ENCODE assay signal across 8 cellular contexts in the genomic region with DNA sequence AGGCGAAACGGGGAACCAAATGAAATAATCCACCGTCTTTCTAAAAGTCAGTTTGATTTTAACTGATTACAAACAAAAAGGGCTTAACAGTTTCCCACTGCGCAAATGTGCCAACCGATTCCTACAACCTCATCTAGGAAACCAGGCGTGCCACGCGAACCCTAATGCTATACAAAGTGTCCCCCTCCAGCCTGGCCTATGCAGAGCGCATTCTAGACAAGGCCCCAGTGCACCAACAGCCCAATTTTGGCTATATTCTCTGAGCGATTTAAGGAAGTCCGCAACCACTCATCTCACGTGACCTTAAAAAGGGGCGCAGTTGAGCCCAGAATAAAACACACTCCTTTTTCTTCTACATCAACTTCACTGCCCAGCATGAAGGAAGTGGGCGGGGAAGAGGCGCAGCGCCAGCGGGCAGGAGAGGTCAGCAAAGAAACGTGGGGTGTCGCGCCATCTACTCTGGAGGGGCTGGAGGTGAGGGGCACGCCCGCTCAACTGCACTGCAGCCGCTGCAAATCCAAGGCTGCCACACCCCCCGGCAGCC. TPM values are rescaled to one million over a fixed set of nuclear protein-coding genes. Genes with fewer than 3 reads are reported as not detected.
DNase-seq lines count a peak whose midpoint lies in the region; ATAC-seq lines count a peak whose summit lies in the region.

No MANE protein-coding gene starts in this region.

- peaks cover 60% of the 10 kb centered on the region for H3K4me1 Mint-ChIP-seq in activated CD8-positive, alpha-beta memory T cell treated with anti-CD3 and anti-CD28 coated beads, Interleukin-2, amount 10 ng/mL, durations not matched to agents 7 days and 5 days
- H3K4me1 Mint-ChIP-seq in activated naive CD4-positive, alpha-beta T cell treated with anti-CD3 and anti-CD28 coated beads, Interleukin-2, amount 50 U/mL, for 24 hours = peaks cover 60% of the 10 kb centered on the region

- peak overlapping the region; percentile 96 for H3K4me3 Mint-ChIP-seq in activated CD8-positive, alpha-beta memory T cell treated with anti-CD3 and anti-CD28 coated beads, Interleukin-2, amount 10 ng/mL, durations not matched to agents 7 days and 5 days
- peak overlapping the region; percentile 99 for H3K4me3 Mint-ChIP-seq in activated naive CD4-positive, alpha-beta T cell treated with anti-CD3 and anti-CD28 coated beads, Interleukin-2, amount 50 U/mL, for 24 hours

- H3K27me3 Mint-ChIP-seq in activated CD8-positive, alpha-beta memory T cell treated with anti-CD3 and anti-CD28 coated beads, Interleukin-2, amount 10 ng/mL, durations not matched to agents 7 days and 5 days = no peaks in the 10 kb centered on the region
- H3K27me3 Mint-ChIP-seq in activated naive CD4-positive, alpha-beta T cell treated with anti-CD3 and anti-CD28 coated beads, Interleukin-2, amount 50 U/mL, for 24 hours = no peaks in the 10 kb centered on the region

- CTCF ChIA-PET in activated CD8-positive, alpha-beta memory T cell treated with anti-CD3 and anti-CD28 coated beads, Interleukin-2, amount 10 ng/mL, durations not matched to agents 7 days and 5 days (lab: Charles Lee) = interaction anchor here (1.4 to 12.7 kb wide), 4 partner anchors 33 to 254 kb away, joined by 3 to 244 read pairs (median 6); no protein-coding TSS in a partner anchor

- H3K27ac Mint-ChIP-seq in activated CD8-positive, alpha-beta memory T cell treated with anti-CD3 and anti-CD28 coated beads, Interleukin-2, amount 10 ng/mL, durations not matched to agents 7 days and 5 days = peak overlapping the region; percentile 98
- H3K27ac Mint-ChIP-seq in activated naive CD4-positive, alpha-beta T cell treated with anti-CD3 and anti-CD28 coated beads, Interleukin-2, amount 50 U/mL, for 24 hours = peak overlapping the region; percentile 97

- intact Hi-C loops in Right ventricle myocardium superior (cut with DNase I) = no loop called here

- DNase-seq in activated CD8-positive, alpha-beta memory T cell treated with anti-CD3 and anti-CD28 coated beads, Interleukin-2, amount 10 ng/mL, durations not matched to agents 7 days and 5 days = peak; percentile 86
- no peak for DNase-seq in activated CD8-positive, alpha-beta memory T cell treated with anti-CD3 and anti-CD28 coated beads for 24 hours
- DNase-seq in MV-4-11 (lab: John Stamatoyannopoulos, UW) (peak; percentile 90), Right ventricle myocardium superior (peak; percentile 83), pons (ENCODE audit: low spot score) (peak; percentile 82), SK-N-DZ (ENCODE audit: low spot score) (no peak)

- ATAC-seq in activated CD8-positive, alpha-beta memory T cell treated with anti-CD3 and anti-CD28 coated beads, Interleukin-2, amount 10 ng/mL, durations not matched to agents 7 days and 5 days = peak; percentile 56
- ATAC-seq in HG02571 (IDR thresholded peaks at IDR 0.05; ENCODE audit: unreplicated experiment) (peak; percentile 33), Right ventricle myocardium superior (ENCODE audit: poor library complexity) (peak; percentile 50)

- H3K36me3 Mint-ChIP-seq in activated CD8-positive, alpha-beta memory T cell treated with anti-CD3 and anti-CD28 coated beads, Interleukin-2, amount 10 ng/mL, durations not matched to agents 7 days and 5 days = peaks cover 36% of the 10 kb centered on the region
- H3K36me3 Mint-ChIP-seq in activated naive CD4-positive, alpha-beta T cell treated with anti-CD3 and anti-CD28 coated beads, Interleukin-2, amount 50 U/mL, for 24 hours = peaks cover 7% of the 10 kb centered on the region

- no peaks in the 10 kb centered on the region for H3K9me3 Mint-ChIP-seq in activated CD8-positive, alpha-beta memory T cell treated with anti-CD3 and anti-CD28 coated beads, Interleukin-2, amount 10 ng/mL, durations not matched to agents 7 days and 5 days (ENCODE audit: low read depth)
- H3K9me3 Mint-ChIP-seq in activated naive CD4-positive, alpha-beta T cell treated with anti-CD3 and anti-CD28 coated beads, Interleukin-2, amount 50 U/mL, for 24 hours = no peaks in the 10 kb centered on the region

RNA-seq across cellular contexts. Expression of gene FAM13B, which starts 0.8 kb away (rescaled TPM):
- 10 to 100 TPM; 31.4 to 38.8 TPM for total RNA-seq in activated CD8-positive, alpha-beta memory T cell treated with anti-CD3 and anti-CD28 coated beads, Interleukin-2, amount 10 ng/mL, durations not matched to agents 7 days and 5 days
- total RNA-seq in Right ventricle myocardium superior = 21.9 TPM
- 10.4 and 16.0 TPM in 2 replicates for polyA plus RNA-seq in SK-N-DZ (2014; cell fraction: cytosol; rRNA removed)
- 15.7 and 34.7 TPM in 2 replicates for polyA plus RNA-seq in SK-N-DZ (2014; cell fraction: nucleus; rRNA removed)

RNA-seq across cellular contexts. Expression of gene WNT8A, which starts 51.7 kb away (rescaled TPM):
- not detected for total RNA-seq in activated CD8-positive, alpha-beta memory T cell treated with anti-CD3 and anti-CD28 coated beads, Interleukin-2, amount 10 ng/mL, durations not matched to agents 7 days and 5 days
- total RNA-seq in Right ventricle myocardium superior = not detected
- polyA plus RNA-seq in SK-N-DZ (2014; cell fraction: cytosol; rRNA removed) = not detected in 2 replicates
- polyA plus RNA-seq in SK-N-DZ (2014; cell fraction: nucleus; rRNA removed) = not detected in 2 replicates

Comparison
In these comparisons a context has a peak if more than half of its experiments do, and no peak if none do; other contexts are left out.
1. DNase-seq: peak in activated CD8-positive, alpha-beta memory T cell treated with anti-CD3 and anti-CD28 coated beads, Interleukin-2, amount 10 ng/mL, durations not matched to agents 7 days and 5 days (single experiment), MV-4-11 (single experiment), Right ventricle myocardium superior (single experiment) and pons (single experiment); none in activated CD8-positive, alpha-beta memory T cell treated with anti-CD3 and anti-CD28 coated beads for 24 hours (single experiment) and SK-N-DZ (single experiment).
2. Peak in every context shown above with its lines, with median percentiles within 50 percentile points of each other: ATAC-seq.